ENCODE assay signal across 23 cellular contexts in genomic region chr7:158941821-158942605, GRCh38.
DNase-seq lines count a peak whose midpoint lies in the region; ATAC-seq, FAIRE-seq and TF ChIP-seq lines count a peak whose summit lies in the region.
"Had no signal": no experiment of that assay in that cellular context is flagged by ENCODE, and none has a peak within 500 bp of the region (broad histone marks: within the 10 kb centered on the region; RNA-seq: fewer than 3 reads in every experiment).

No MANE protein-coding gene starts in this region.

- 88% methylated on average over 23 of the region's 26 CpGs for WGBS in K562 (ENCODE audit: insufficient coverage, low coverage, missing lambda C conversion rate)
- 97% methylated on average over 20 of the region's 26 CpGs for WGBS in mesenchymal stem cell

- H3K27me3 ChIP-seq in left ventricle myocardium inferior (ENCODE audit: low read depth), result no peaks in the 10 kb centered on the region
- H3K27me3 ChIP-seq in K562 (ENCODE audit: control insufficient read depth in 2 of 2, insufficient read depth in 2 of 2, low read length in 2 of 2), result no peaks in the 10 kb centered on the region
- H3K27me3 ChIP-seq in mesenchymal stem cell (ENCODE audit: control insufficient read depth in 1 of 2, insufficient read depth in 1 of 2, low read length in 2 of 2), result no peaks in the 10 kb centered on the region
- no peaks in the 10 kb centered on the region for H3K27me3 ChIP-seq in osteoblast (ENCODE audit: insufficient read depth, low read length)
- H3K27me3 ChIP-seq: BLaER1 treated with 17β-estradiol and CSF1 and Interleukin-3, amounts not matched to agents 10 nM and 100 nM had no signal

- intact Hi-C loops in cardiac septum (cut with DNase I) (no loop called here), left ventricle myocardium inferior (cut with micrococcal nuclease) (no loop called here), K562 (cut with micrococcal nuclease) (no loop called here)

- H4K20me1 ChIP-seq in K562 (replicated peaks; ENCODE audit: control insufficient read depth, insufficient read depth, low read length) (no peaks in the 10 kb centered on the region), osteoblast (ENCODE audit: insufficient read depth, low read length) (no peaks in the 10 kb centered on the region)
- H4K20me1 ChIP-seq: BLaER1 treated with 17β-estradiol and CSF1 and Interleukin-3, amounts not matched to agents 10 nM and 100 nM had no signal

- H3K9me1 ChIP-seq in K562 (ENCODE audit: control insufficient read depth, insufficient read depth, low read length), result peaks cover 3% of the 10 kb centered on the region

- ATAC-seq in K562, result no peak
- ATAC-seq: A549; CD8-positive, alpha-beta T cell had no signal

- H2BK12ac ChIP-seq in mesenchymal stem cell (ENCODE audit: low read length in 2 of 2), result no peak overlapping the region

- no peak overlapping the region for H3K18ac ChIP-seq in mesenchymal stem cell (ENCODE audit: low read depth in 1 of 2, low read length in 2 of 2)

- no peak overlapping the region for H3K4me3 Mint-ChIP-seq in type B pancreatic cell
- H3K4me3 Mint-ChIP-seq: B cell; CD4-positive, alpha-beta T cell; CD8-positive, alpha-beta T cell had no signal

- no peak for TF ChIP-seq EP300 in K562 (IDR thresholded peaks at IDR 0.05; ENCODE audit: low read length)

- BruUV-seq in K562 (replicated peaks; lab: Mats Ljungman, UMichigan), result no TSS peak

- peaks cover 33% of the 10 kb centered on the region for H3K36me3 Mint-ChIP-seq in type B pancreatic cell

- H3K9ac ChIP-seq in K562 (ENCODE audit: insufficient read depth in 1 of 2, low read depth in 2 of 2, low read length in 2 of 2) (no peak overlapping the region), mesenchymal stem cell (ENCODE audit: low read length) (no peak overlapping the region)
- H3K9ac ChIP-seq: BLaER1 treated with 17β-estradiol and CSF1 and Interleukin-3, amounts not matched to agents 10 nM and 100 nM had no signal

- H3K9me3 ChIP-seq in left ventricle myocardium inferior (replicated peaks), result peaks cover 15% of the 10 kb centered on the region
- no peaks in the 10 kb centered on the region for H3K9me3 ChIP-seq in K562 (replicated peaks; ENCODE audit: control insufficient read depth, insufficient read depth, low read depth, low read length)
- H3K9me3 ChIP-seq in mesenchymal stem cell (ENCODE audit: control insufficient read depth, low read length), result peaks cover 6% of the 10 kb centered on the region
- H3K9me3 ChIP-seq in osteoblast (ENCODE audit: low read depth, low read length), result no peaks in the 10 kb centered on the region
- H3K9me3 ChIP-seq: Caco-2 had no signal

- H2BK15ac ChIP-seq in mesenchymal stem cell (ENCODE audit: low read depth, poor library complexity, severe bottlenecking), result no peak overlapping the region

- no peaks in the 10 kb centered on the region for H3K27me3 Mint-ChIP-seq in type B pancreatic cell
- H3K27me3 Mint-ChIP-seq: B cell; CD4-positive, alpha-beta T cell had no signal

- peaks cover 6% of the 10 kb centered on the region for H3K9me3 Mint-ChIP-seq in type B pancreatic cell

- no peak for FAIRE-seq in K562 (lab: Jason Lieb, UNC)
- FAIRE-seq: A549, D721Med, G401.6, GM12891, GM19239 had no signal

- H3K4me3 ChIP-seq in left ventricle myocardium inferior (no peak overlapping the region), K562 (no peak overlapping the region), mesenchymal stem cell (ENCODE audit: insufficient read depth in 1 of 2, low read depth in 1 of 2, low read length in 2 of 2) (no peak overlapping the region), osteoblast (ENCODE audit: insufficient read depth, low read length) (no peak overlapping the region)
- H3K4me3 ChIP-seq: A549; BLaER1 treated with 17β-estradiol and CSF1 and Interleukin-3, amounts not matched to agents 10 nM and 100 nM had no signal

- H3K4me1 Mint-ChIP-seq in type B pancreatic cell (ENCODE audit: unreplicated experiment), result no peaks in the 10 kb centered on the region
- H3K4me1 Mint-ChIP-seq: B cell had no signal

- CTCF ChIA-PET in K562 (lab: Yijun Ruan, JAX; ENCODE audit: low intra/inter-chr PET ratio), result no interaction called here

- no peak overlapping the region for H2BK5ac ChIP-seq in mesenchymal stem cell (ENCODE audit: low read depth, low read length, poor library complexity, severe bottlenecking)

- H3K4me2 ChIP-seq in K562 (ENCODE audit: insufficient read depth, low read length) (no peak overlapping the region), mesenchymal stem cell (ENCODE audit: low read length, poor library complexity, severe bottlenecking) (no peak overlapping the region), osteoblast (ENCODE audit: insufficient read depth, low read length) (no peak overlapping the region)
- H3K4me2 ChIP-seq: A549; BLaER1 treated with 17β-estradiol and CSF1 and Interleukin-3, amounts not matched to agents 10 nM and 100 nM had no signal

- no peak overlapping the region for H3K14ac ChIP-seq in mesenchymal stem cell (ENCODE audit: low read length in 2 of 2)

- POLR2A ChIA-PET in K562 (lab: Yijun Ruan, JAX), result interaction anchor here (1.4 kb wide), 1 partner anchor 9 kb away, joined by 5 read pairs; no protein-coding TSS in a partner anchor

- H3K36me3 ChIP-seq in left ventricle myocardium inferior (peaks cover 77% of the 10 kb centered on the region), K562 (ENCODE audit: control insufficient read depth, insufficient read depth, low read length) (peaks cover 47% of the 10 kb centered on the region), mesenchymal stem cell (ENCODE audit: control insufficient read depth in 1 of 2, insufficient read depth in 2 of 2, low read depth in 1 of 2, low read length in 2 of 2) (peaks cover 55 to 77% of the 10 kb centered on the region in 2 experiments), osteoblast (ENCODE audit: insufficient read depth, low read length) (peaks cover 16% of the 10 kb centered on the region)

- H4K91ac ChIP-seq in mesenchymal stem cell (ENCODE audit: low read length), result no peak overlapping the region

- H3K27ac Mint-ChIP-seq in type B pancreatic cell, result no peak overlapping the region
- H3K27ac Mint-ChIP-seq: B cell; CD4-positive, alpha-beta T cell; CD8-positive, alpha-beta T cell had no signal

- in situ Hi-C loops in K562 (cut with MboI), result no loop called here

- no peak overlapping the region for H3K23ac ChIP-seq in mesenchymal stem cell (ENCODE audit: low read length in 2 of 2)

- H3K27ac ChIP-seq in left ventricle myocardium inferior (replicated peaks) (no peak overlapping the region), K562 (ENCODE audit: extremely low read depth, low read depth, low read length) (no peak overlapping the region), mesenchymal stem cell (ENCODE audit: low read length, poor library complexity, severe bottlenecking) (no peak overlapping the region), osteoblast (ENCODE audit: low read depth, low read length) (no peak overlapping the region)
- H3K27ac ChIP-seq: 22Rv1; A549; BLaER1 treated with 17β-estradiol and CSF1 and Interleukin-3, amounts not matched to agents 10 nM and 100 nM; C4-2B had no signal

- no peak overlapping the region for H2AK5ac ChIP-seq in mesenchymal stem cell (ENCODE audit: low read length, severe bottlenecking)

- TF ChIP-seq POLR2A in K562 (conservative IDR thresholded peaks at IDR 0.05), result no peak

- no peak overlapping the region for H3K4ac ChIP-seq in mesenchymal stem cell (ENCODE audit: low read depth in 1 of 2, low read length in 2 of 2)

- H4K8ac ChIP-seq in mesenchymal stem cell (ENCODE audit: low read length), result peak overlapping the region; percentile 63

- TF ChIP-seq RAD21 in K562 (CRISPR knock-in tag; conservative IDR thresholded peaks at IDR 0.05 in 1 of 2, IDR thresholded peaks at IDR 0.05 in 1 of 2), result no peak

- H3K4me1 ChIP-seq in left ventricle myocardium inferior, result no peaks in the 10 kb centered on the region
- no peaks in the 10 kb centered on the region for H3K4me1 ChIP-seq in K562 (replicated peaks in 1 of 2; ENCODE audit: control insufficient read depth in 2 of 2, insufficient read depth in 2 of 2, low read length in 2 of 2)
- H3K4me1 ChIP-seq in mesenchymal stem cell (ENCODE audit: control insufficient read depth, insufficient read depth, low read depth, low read length), result no peaks in the 10 kb centered on the region
- no peaks in the 10 kb centered on the region for H3K4me1 ChIP-seq in osteoblast (ENCODE audit: insufficient read depth, low read length)
- H3K4me1 ChIP-seq: A549; BLaER1 treated with 17β-estradiol and CSF1 and Interleukin-3, amounts not matched to agents 10 nM and 100 nM; Caco-2 had no signal

- peak; percentile 56 for DNase-seq in cardiac septum (ENCODE audit: low spot score)
- DNase-seq in left ventricle myocardium inferior, result no peak
- no peak for DNase-seq in K562 (ENCODE audit: extremely low read depth in 1 of 4, low spot score in 3 of 4)
- DNase-seq in mesenchymal stem cell, result no peak
- DNase-seq in osteoblast (ENCODE audit: insufficient read length, low spot score, missing footprints), result peak; percentile 3
- no peak for DNase-seq in activated naive CD4-positive, alpha-beta T cell treated with anti-CD3 and anti-CD28 coated beads, Interleukin-2, amount 50 U/mL, for 16 hours
- DNase-seq in type B pancreatic cell (ENCODE audit: extremely low spot score, unreplicated experiment), result no peak
- DNase-seq: AML-193; Caco-2; Calu3; CD4-positive, alpha-beta T cell; CD8-positive, alpha-beta T cell; DMS79 treated with DMSO at 0.1 percent for 48 hours; GF-D8 had no signal

- no peak overlapping the region for H2BK120ac ChIP-seq in mesenchymal stem cell (ENCODE audit: low read depth, low read length)

- H3K79me1 ChIP-seq in mesenchymal stem cell (replicated peaks; ENCODE audit: low read length, poor library complexity, severe bottlenecking), result no peaks in the 10 kb centered on the region

- H2AFZ ChIP-seq in K562 (ENCODE audit: low read depth, low read length) (no peak overlapping the region), mesenchymal stem cell (ENCODE audit: low read depth, low read length) (no peak overlapping the region), osteoblast (ENCODE audit: low read length) (no peak overlapping the region)

- H3K79me2 ChIP-seq in K562 (ENCODE audit: control insufficient read depth, insufficient read depth, low read length) (no peaks in the 10 kb centered on the region), osteoblast (ENCODE audit: insufficient read depth, low read length) (no peaks in the 10 kb centered on the region)

- TF ChIP-seq CTCF in left ventricle myocardium inferior (IDR thresholded peaks at IDR 0.05; ENCODE audit: borderline replicate concordance) (no peak), K562 (IDR thresholded peaks at IDR 0.05 in 2 of 3, conservative IDR thresholded peaks at IDR 0.05 in 1 of 3; ENCODE audit: insufficient read depth in 2 of 3, low read depth in 1 of 3, low read length in 3 of 3) (no peak), osteoblast (IDR thresholded peaks at IDR 0.05; ENCODE audit: extremely low read depth, low read depth, low read length) (no peak), type B pancreatic cell (conservative IDR thresholded peaks at IDR 0.05) (no peak)

TF ChIP-seq in K562, 482 proteins besides CTCF, POLR2A, EP300 and RAD21 (continues in another document):
- TF ChIP-seq MTA1 (IDR thresholded peaks at IDR 0.05; ENCODE audit: borderline replicate concordance) (no peak), NR2C2 (CRISPR knock-in tag; IDR thresholded peaks at IDR 0.05) (no peak), NR2C2 (tag; IDR thresholded peaks at IDR 0.05) (no peak), NCOR1 (IDR thresholded peaks at IDR 0.05) (no peak)

Comparison
In these comparisons a context has a peak if more than half of its experiments do, and no peak if none do; other contexts are left out.
1. DNase-seq: peak in cardiac septum (single experiment) and osteoblast (single experiment); none in left ventricle myocardium inferior (single experiment), K562 (0 of 4), mesenchymal stem cell (single experiment), activated naive CD4-positive, alpha-beta T cell treated with anti-CD3 and anti-CD28 coated beads, Interleukin-2, amount 50 U/mL, for 16 hours (single experiment) and type B pancreatic cell (single experiment).